8 cellular contexts compared by ENCODE assay signal in the genomic region with DNA sequence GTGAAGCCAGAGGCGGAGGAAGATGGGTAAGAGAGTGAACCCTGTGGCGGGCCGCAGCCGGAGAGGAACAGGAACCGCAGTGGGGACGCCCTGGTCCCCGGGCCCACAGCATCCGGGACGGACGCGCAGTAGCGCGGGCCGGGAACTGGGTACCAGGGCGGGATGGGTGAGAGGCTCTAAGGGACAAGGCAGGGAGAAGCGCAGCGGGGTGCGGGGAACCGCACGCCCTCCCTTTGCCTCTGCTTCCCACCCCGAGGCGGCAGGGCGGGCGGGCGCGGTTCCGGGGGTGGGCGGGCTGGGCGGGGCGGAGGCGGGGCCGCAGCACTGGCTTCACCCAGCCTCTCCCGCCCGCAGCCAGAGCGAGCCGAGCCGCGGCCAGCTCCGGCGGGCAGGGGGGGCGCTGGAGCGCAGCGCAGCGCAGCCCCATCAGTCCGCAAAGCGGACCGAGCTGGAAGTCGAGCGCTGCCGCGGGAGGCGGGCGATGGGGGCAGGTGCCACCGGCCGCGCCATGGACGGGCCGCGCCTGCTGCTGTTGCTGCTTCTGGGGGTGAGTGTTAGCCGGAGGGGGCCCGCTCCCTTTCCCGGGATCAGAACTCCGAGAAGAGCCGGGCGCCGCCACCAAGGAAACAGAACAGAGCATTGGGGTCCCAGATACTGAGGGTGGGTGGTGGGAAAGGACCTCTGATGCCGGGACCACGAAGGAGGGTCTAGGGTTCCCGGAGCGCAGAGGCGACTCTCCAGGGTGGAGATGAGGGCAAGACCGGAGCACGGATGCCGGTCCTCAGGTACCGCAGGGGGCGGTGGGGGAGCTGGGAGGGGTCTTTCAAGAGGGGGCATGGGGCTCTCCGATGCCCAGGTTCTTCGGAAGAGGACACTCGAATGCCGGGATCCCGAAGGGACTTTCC. TPM values are rescaled to one million over a fixed set of nuclear protein-coding genes. Genes with fewer than 3 reads are reported as not detected.
DNase-seq lines count a peak whose midpoint lies in the region; ATAC-seq and TF ChIP-seq lines count a peak whose summit lies in the region.

A gene with protein sequence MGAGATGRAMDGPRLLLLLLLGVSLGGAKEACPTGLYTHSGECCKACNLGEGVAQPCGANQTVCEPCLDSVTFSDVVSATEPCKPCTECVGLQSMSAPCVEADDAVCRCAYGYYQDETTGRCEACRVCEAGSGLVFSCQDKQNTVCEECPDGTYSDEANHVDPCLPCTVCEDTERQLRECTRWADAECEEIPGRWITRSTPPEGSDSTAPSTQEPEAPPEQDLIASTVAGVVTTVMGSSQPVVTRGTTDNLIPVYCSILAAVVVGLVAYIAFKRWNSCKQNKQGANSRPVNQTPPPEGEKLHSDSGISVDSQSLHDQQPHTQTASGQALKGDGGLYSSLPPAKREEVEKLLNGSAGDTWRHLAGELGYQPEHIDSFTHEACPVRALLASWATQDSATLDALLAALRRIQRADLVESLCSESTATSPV (plus strand): TSS at position 357 of the 905 bp plus-strand sequence. CDS start 125 bp downstream, at position 482.

- no peak; the same call in 1 of the 2 replicates for TF ChIP-seq CTCF in Panc1 (IDR thresholded peaks at IDR 0.05)

- H3K4me1 ChIP-seq in Panc1 (ENCODE audit: control insufficient read depth, insufficient read depth, low read length): peaks cover 13% of the 10 kb centered on the region

- H3K27ac ChIP-seq in Panc1 (ENCODE audit: low read length): no peak within 1 kb of the TSS

- no peaks in the 10 kb centered on the region for H3K9me3 ChIP-seq in Panc1 (ENCODE audit: control insufficient read depth, insufficient read depth, low read depth, low read length)

- intact Hi-C loops in Panc1 (cut with micrococcal nuclease; ENCODE audit: unreplicated experiment) (loop anchor here (5.0 kb wide), 1 partner anchor 57 kb away; no protein-coding TSS in a partner anchor), left cardiac atrium (cut with DNase I) (no loop called here)

- no peaks in the 10 kb centered on the region for H3K36me3 ChIP-seq in Panc1 (ENCODE audit: control insufficient read depth, insufficient read depth, low read length)

- ATAC-seq in HG02885 (IDR thresholded peaks at IDR 0.05; ENCODE audit: poor library complexity, unreplicated experiment): peak; percentile 60
- ATAC-seq in Panc1: peak; percentile 81
- peak; percentile 73 to 81 for ATAC-seq in left cardiac atrium
- no peak for ATAC-seq in HG02571 (IDR thresholded peaks at IDR 0.05; ENCODE audit: unreplicated experiment)
- no peak for ATAC-seq in GM21515 (IDR thresholded peaks at IDR 0.05; ENCODE audit: unreplicated experiment)

- no TSS peak for BruUV-seq in Panc1 (replicated peaks; lab: Mats Ljungman, UMichigan)

- H3K27me3 ChIP-seq in Panc1 (ENCODE audit: control insufficient read depth, insufficient read depth, low read length): peaks cover 26% of the 10 kb centered on the region

- POLR2A ChIA-PET in Panc1 (lab: Charles Lee): no interaction called here

- DNase-seq in Daoy (ENCODE audit: low read depth) (peak; percentile 66), Panc1 (ENCODE audit: low read depth, low spot score) (no peak), left cardiac atrium (peak; percentile 57), pons (ENCODE audit: low spot score) (peak; percentile 48)
- peak; percentile 44 for DNase-seq in activated naive CD4-positive, alpha-beta T cell treated with anti-CD3 and anti-CD28 coated beads, Interleukin-2, amount 50 U/mL, for 16 hours

- peak within 1 kb of the TSS; percentile 41 to 56 for H3K4me3 ChIP-seq in Panc1 (ENCODE audit: low read depth in 2 of 2, low read length in 2 of 2)

- in situ Hi-C loops in Panc1 (cut with HindIII; ENCODE audit: low pct_unique_long_range_greater_than_20kb, low sequenced_read_pairs): no loop called here

- CTCF ChIA-PET in Panc1 (lab: Charles Lee): no interaction called here

RNA-seq across cellular contexts. Expression of the gene that starts here (rescaled TPM):
- total RNA-seq in Daoy (2014; rRNA removed; shearing (Covaris generic)): 0.34 and 1.1 TPM in 2 replicates
- total RNA-seq in Panc1 (2021; ENCODE audit: unreplicated experiment) (1.6 TPM), left cardiac atrium (10 to 100 TPM; 13.7 to 31.1 TPM)
- polyA plus RNA-seq in Panc1 (2012; ENCODE audit: insufficient read length): 0.75 TPM

Comparison
In these comparisons a context has a peak if more than half of its experiments do, and no peak if none do; other contexts are left out.
1. ATAC-seq: peak in HG02885 (single experiment), Panc1 (single experiment) and left cardiac atrium (2 of 2); none in HG02571 (single experiment) and GM21515 (single experiment).